14 cellular contexts compared by ENCODE assay signal in genomic region chrX:48214341-48214740, GRCh38. TPM values are rescaled to one million over a fixed set of nuclear protein-coding genes. Genes with fewer than 3 reads are reported as not detected.
"Had no signal": no experiment of that assay in that cellular context is flagged by ENCODE, and none has a peak within 500 bp of the region (broad histone marks: within the 10 kb centered on the region; RNA-seq: fewer than 3 reads in every experiment).

No MANE protein-coding gene starts in this region.

RNA-seq across cellular contexts. Expression of gene SSX5, which starts 17.7 kb away (rescaled TPM):
- total RNA-seq: activated B cell treated with CpG ODN at 0.5 μM for 24 hours; activated CD4-positive, alpha-beta memory T cell treated with anti-CD3 and anti-CD28 coated beads for 36 hours; activated CD4-positive, alpha-beta T cell treated with anti-CD3 and anti-CD28 coated beads, Interleukin-2, amount 10 ng/mL, durations not matched to agents 24 days and 14 days; activated CD8-positive, alpha-beta memory T cell treated with anti-CD3 and anti-CD28 coated beads for 36 hours; activated CD8-positive, alpha-beta T cell treated with anti-CD3 and anti-CD28 coated beads for 36 hours; activated naive CD8-positive, alpha-beta T cell treated with anti-CD3 and anti-CD28 coated beads, Interleukin-2, amount 10 ng/mL, durations not matched to agents 7 days and 5 days; activated T-cell treated with anti-CD3 and anti-CD28 coated beads, Interleukin-2, amount 50 U/mL, for 4 hours; activated T-cell treated with anti-CD3 and anti-CD28 coated beads, Interleukin-2, amount 50 U/mL, for 72 hours; activated T-helper 1 cell treated with anti-CD3 and anti-CD28 coated beads, Interleukin-12 subunit alpha, Interleukin-12 subunit beta, Interleukin-2, Interleukin-4 antibody, amounts not matched to agents 30 ng/mL and 10 ng/mL and 1 ng/mL, durations not matched to agents 14 hours and 24 hours and 36 hours; activated T-helper 17 cell treated with anti-CD3 and anti-CD28 coated beads, Interleukin-2, amount 50 U/mL, for 72 hours; ascending aorta; bronchial epithelial cell; cardiac muscle cell had no signal
- polyA plus RNA-seq: adipose tissue, cardiac muscle cell had no signal

RNA-seq across cellular contexts. Expression of gene SSX1, which starts 40.9 kb away (rescaled TPM):
- total RNA-seq: activated B cell treated with CpG ODN at 0.5 μM for 24 hours; activated CD4-positive, alpha-beta memory T cell treated with anti-CD3 and anti-CD28 coated beads for 36 hours; activated CD4-positive, alpha-beta T cell treated with anti-CD3 and anti-CD28 coated beads, Interleukin-2, amount 10 ng/mL, durations not matched to agents 24 days and 14 days; activated CD8-positive, alpha-beta memory T cell treated with anti-CD3 and anti-CD28 coated beads for 36 hours; activated CD8-positive, alpha-beta T cell treated with anti-CD3 and anti-CD28 coated beads for 36 hours; activated naive CD8-positive, alpha-beta T cell treated with anti-CD3 and anti-CD28 coated beads, Interleukin-2, amount 10 ng/mL, durations not matched to agents 7 days and 5 days; activated T-cell treated with anti-CD3 and anti-CD28 coated beads, Interleukin-2, amount 50 U/mL, for 72 hours; activated T-helper 1 cell treated with anti-CD3 and anti-CD28 coated beads, Interleukin-12 subunit alpha, Interleukin-12 subunit beta, Interleukin-2, Interleukin-4 antibody, amounts not matched to agents 30 ng/mL and 10 ng/mL and 1 ng/mL, durations not matched to agents 14 hours and 24 hours and 36 hours; activated T-helper 17 cell treated with anti-CD3 and anti-CD28 coated beads, Interleukin-2, amount 50 U/mL, for 72 hours; ascending aorta; bronchial epithelial cell; cardiac muscle cell had no signal
- polyA plus RNA-seq: adipose tissue, cardiac muscle cell had no signal
